Comparison of ENCODE assay signal across 13 cellular contexts in the genomic region with DNA sequence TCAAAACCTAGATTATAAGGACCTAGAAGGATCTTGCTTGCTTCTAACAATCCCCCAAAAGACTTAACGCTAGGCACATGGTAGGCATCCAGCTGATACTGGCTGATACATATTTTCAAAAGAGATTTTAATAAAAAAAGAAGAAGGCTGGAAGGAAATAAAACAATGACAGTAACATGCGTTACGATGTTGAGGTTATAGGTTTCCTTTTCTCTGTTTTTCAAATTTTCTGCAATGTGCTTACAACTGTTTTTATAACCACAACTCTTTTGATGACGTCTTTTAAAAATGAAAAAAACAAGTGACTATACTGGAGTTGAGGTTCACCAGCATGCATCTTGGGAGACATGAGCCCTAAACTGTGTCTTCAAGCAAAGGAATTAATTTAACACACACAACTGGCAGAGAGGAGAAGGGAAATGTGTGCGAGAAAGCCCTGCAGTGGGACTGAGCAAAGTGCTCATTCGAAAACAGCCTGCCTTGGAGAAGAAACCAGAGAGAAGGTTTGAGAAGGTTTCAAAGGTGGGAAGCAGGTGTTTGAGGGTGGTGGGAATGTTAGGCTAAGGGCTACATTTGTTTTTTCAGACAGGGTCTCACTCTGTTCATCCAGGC.
DNase-seq lines count a peak whose midpoint lies in the region; ATAC-seq lines count a peak whose summit lies in the region.
"Had no signal": no experiment of that assay in that cellular context is flagged by ENCODE, and none has a peak within 500 bp of the region (broad histone marks: within the 10 kb centered on the region; RNA-seq: fewer than 3 reads in every experiment).

No MANE protein-coding gene starts in this region.

- H3K4me3 Mint-ChIP-seq in activated CD4-positive, alpha-beta T cell treated with anti-CD3 and anti-CD28 coated beads, Interleukin-2, amount 10 ng/mL, durations not matched to agents 24 days and 14 days: peak overlapping the region; percentile 83
- H3K4me3 Mint-ChIP-seq: nephron progenitor cell had no signal

- no peaks in the 10 kb centered on the region for H3K9me3 ChIP-seq in effector memory CD4-positive, alpha-beta T cell (ENCODE audit: control insufficient read depth, low read length)
- H3K9me3 ChIP-seq: breast epithelium, testis had no signal

- peak overlapping the region; percentile 80 for H3K27ac ChIP-seq in effector memory CD4-positive, alpha-beta T cell (ENCODE audit: insufficient read depth, low read length, poor library complexity, severe bottlenecking)
- H3K27ac ChIP-seq: testis had no signal

- H3K9me3 Mint-ChIP-seq in activated CD4-positive, alpha-beta T cell treated with anti-CD3 and anti-CD28 coated beads, Interleukin-2, amount 10 ng/mL, durations not matched to agents 24 days and 14 days: no peaks in the 10 kb centered on the region
- H3K9me3 Mint-ChIP-seq: nephron progenitor cell had no signal

- H3K36me3 Mint-ChIP-seq in activated CD4-positive, alpha-beta T cell treated with anti-CD3 and anti-CD28 coated beads, Interleukin-2, amount 10 ng/mL, durations not matched to agents 24 days and 14 days (ENCODE audit: low read depth): peaks cover 69% of the 10 kb centered on the region

- peak overlapping the region; percentile 5 for H3K4me3 ChIP-seq in effector memory CD4-positive, alpha-beta T cell (ENCODE audit: insufficient read depth, low read depth, low read length, poor library complexity, severe bottlenecking)
- H3K4me3 ChIP-seq: breast epithelium, testis had no signal

- no peaks in the 10 kb centered on the region for H3K27me3 ChIP-seq in effector memory CD4-positive, alpha-beta T cell (replicated peaks; ENCODE audit: control insufficient read depth, insufficient read depth, low read length, poor library complexity, severe bottlenecking)
- H3K27me3 ChIP-seq: breast epithelium, testis had no signal

- H3K4me1 Mint-ChIP-seq in activated CD4-positive, alpha-beta T cell treated with anti-CD3 and anti-CD28 coated beads, Interleukin-2, amount 10 ng/mL, durations not matched to agents 24 days and 14 days: peaks cover 53% of the 10 kb centered on the region
- H3K4me1 Mint-ChIP-seq: nephron progenitor cell had no signal

- H3K4me1 ChIP-seq in effector memory CD4-positive, alpha-beta T cell (ENCODE audit: control insufficient read depth, insufficient read depth, low read length, poor library complexity, severe bottlenecking): peaks cover 32% of the 10 kb centered on the region
- H3K4me1 ChIP-seq: breast epithelium, testis had no signal

- peaks cover 25% of the 10 kb centered on the region for H3K36me3 ChIP-seq in effector memory CD4-positive, alpha-beta T cell (ENCODE audit: control insufficient read depth, insufficient read depth, low read length)

- peak; percentile 45 for ATAC-seq in stimulated activated naive CD8-positive, alpha-beta T cell treated with anti-CD3 and anti-CD28 coated beads, Interleukin-15, Interleukin-2, amounts not matched to agents 100 U/mL and 50 U/mL, for 24 hours
- ATAC-seq: right cardiac atrium had no signal

- DNase-seq in activated CD4-positive, alpha-beta T cell treated with anti-CD3 and anti-CD28 coated beads, Interleukin-2, amount 10 ng/mL, durations not matched to agents 24 days and 14 days: peak; percentile 88
- DNase-seq in activated CD4-positive, alpha-beta T cell treated with anti-CD3 and anti-CD28 coated beads, Interleukin-2, amount 50 U/mL, for 4 hours: no peak
- peak; percentile 28 for DNase-seq in T-helper 9 cell
- DNase-seq in effector memory CD4-positive, alpha-beta T cell: peak in 1 of 3 donors; percentile 31
- no peak for DNase-seq in stimulated activated naive CD8-positive, alpha-beta T cell treated with anti-CD3 and anti-CD28 coated beads, Interleukin-15, Interleukin-2, amounts not matched to agents 100 U/mL and 50 U/mL, for 24 hours
- no peak for DNase-seq in GM03348 (ENCODE audit: low spot score)
- DNase-seq in globus pallidus (ENCODE audit: low spot score): no peak
- DNase-seq in OCI-M1 (lab: John Stamatoyannopoulos, UW): no peak
- DNase-seq: glutamatergic neuron, nephron progenitor cell, right cardiac atrium, testis had no signal

- no peaks in the 10 kb centered on the region for H3K27me3 Mint-ChIP-seq in activated CD4-positive, alpha-beta T cell treated with anti-CD3 and anti-CD28 coated beads, Interleukin-2, amount 10 ng/mL, durations not matched to agents 24 days and 14 days

- peak overlapping the region; percentile 96 for H3K27ac Mint-ChIP-seq in activated CD4-positive, alpha-beta T cell treated with anti-CD3 and anti-CD28 coated beads, Interleukin-2, amount 10 ng/mL, durations not matched to agents 24 days and 14 days
- H3K27ac Mint-ChIP-seq: nephron progenitor cell had no signal

- intact Hi-C loops in activated CD4-positive, alpha-beta T cell treated with anti-CD3 and anti-CD28 coated beads, Interleukin-2, amount 10 ng/mL, durations not matched to agents 24 days and 14 days (cut with micrococcal nuclease): loop anchor here (2.0 kb wide), 2 partner anchors 25 to 83 kb away; no protein-coding TSS in a partner anchor

Comparison
In these comparisons a context has a peak if more than half of its experiments do, and no peak if none do; other contexts are left out.
1. DNase-seq: peak in activated CD4-positive, alpha-beta T cell treated with anti-CD3 and anti-CD28 coated beads, Interleukin-2, amount 10 ng/mL, durations not matched to agents 24 days and 14 days (single experiment) and T-helper 9 cell (single experiment); none in activated CD4-positive, alpha-beta T cell treated with anti-CD3 and anti-CD28 coated beads, Interleukin-2, amount 50 U/mL, for 4 hours (0 of 2), stimulated activated naive CD8-positive, alpha-beta T cell treated with anti-CD3 and anti-CD28 coated beads, Interleukin-15, Interleukin-2, amounts not matched to agents 100 U/mL and 50 U/mL, for 24 hours (single experiment), GM03348 (single experiment), globus pallidus (single experiment) and OCI-M1 (single experiment).